In the genomic region with DNA sequence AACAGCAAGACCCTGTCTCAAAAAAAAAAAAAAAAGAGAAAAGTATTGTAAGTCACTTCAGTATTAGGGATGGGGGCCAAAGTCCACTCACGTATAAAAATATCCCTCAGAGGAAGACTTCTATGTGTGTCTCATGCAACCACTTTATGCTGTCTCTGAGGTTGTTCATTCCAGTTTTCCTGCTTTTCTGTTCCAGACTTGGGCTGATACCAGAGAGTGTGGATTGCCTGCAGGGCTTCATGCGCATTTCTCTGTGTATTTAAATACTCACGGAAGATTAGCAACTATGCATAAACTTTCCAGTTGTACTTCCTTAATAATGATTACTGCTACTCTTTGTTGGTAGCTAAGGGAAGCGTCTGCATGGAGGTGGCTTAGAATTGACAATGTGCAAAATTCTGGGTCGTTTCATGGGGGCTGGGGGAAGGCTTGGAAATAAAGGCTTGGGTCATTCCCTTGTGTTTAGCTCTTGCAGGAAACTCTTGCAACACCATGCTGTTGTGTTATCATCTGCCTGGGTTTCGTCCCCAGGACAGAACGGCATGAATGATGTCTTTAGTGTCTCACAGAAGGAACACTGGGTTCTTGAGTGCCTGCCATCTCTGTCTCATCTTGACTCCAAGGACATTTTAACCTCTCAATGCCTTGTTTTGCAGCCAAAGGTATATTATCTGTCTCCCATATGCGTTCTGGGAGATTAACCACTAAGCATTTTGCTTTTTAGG, we compare ENCODE assay signal across 1 cellular context.
TF ChIP-seq lines count a peak whose summit lies in the region.

No MANE protein-coding gene starts in this region.

TF ChIP-seq in H1, 55 proteins besides CTCF, POLR2A, EP300 and RAD21:
- TF ChIP-seq TAF1 (IDR thresholded peaks at IDR 0.05; ENCODE audit: low read depth, low read length), result no peak
- TF ChIP-seq POU5F1 (IDR thresholded peaks at IDR 0.05; ENCODE audit: low read depth, low read length), result 0 out of 2 replicates have a peak, but pooled peaks have one; percentile 47
